Comparison of ENCODE assay signal across 16 cellular contexts in genomic region chr18:25759111-25759510, GRCh38.
"Had no signal": no experiment of that assay in that cellular context is flagged by ENCODE, and none has a peak within 500 bp of the region (broad histone marks: within the 10 kb centered on the region; RNA-seq: fewer than 3 reads in every experiment).

No MANE protein-coding gene starts in this region.

- H3K36me3 Mint-ChIP-seq: activated naive CD8-positive, alpha-beta T cell treated with anti-CD3 and anti-CD28 coated beads, Interleukin-2, amount 10 ng/mL, durations not matched to agents 7 days and 5 days; immature natural killer cell; mesothelial cell of epicardium; type B pancreatic cell had no signal

- H3K4me2 ChIP-seq: smooth muscle cell had no signal

- H3K9me3 Mint-ChIP-seq: activated CD4-positive, alpha-beta T cell treated with anti-CD3 and anti-CD28 coated beads, Interleukin-2, amount 10 ng/mL, durations not matched to agents 7 days and 5 days; activated naive CD8-positive, alpha-beta T cell treated with anti-CD3 and anti-CD28 coated beads, Interleukin-2, amount 10 ng/mL, durations not matched to agents 7 days and 5 days; activated T-helper 1 cell treated with anti-CD3 and anti-CD28 coated beads, Interleukin-12 subunit alpha, Interleukin-12 subunit beta, Interleukin-2, Interleukin-4 antibody, amounts not matched to agents 30 ng/mL and 10 ng/mL and 1 ng/mL, durations not matched to agents 14 hours and 24 hours and 36 hours; nephron progenitor cell; type B pancreatic cell had no signal

- H3K4me3 ChIP-seq: heart left ventricle, prostate gland, smooth muscle cell had no signal

- H3K27ac ChIP-seq: heart left ventricle, prostate gland had no signal

- H3K27me3 Mint-ChIP-seq: type B pancreatic cell had no signal

- H3K27ac Mint-ChIP-seq: activated CD4-positive, alpha-beta T cell treated with anti-CD3 and anti-CD28 coated beads, Interleukin-2, amount 10 ng/mL, durations not matched to agents 7 days and 5 days; activated naive CD8-positive, alpha-beta T cell treated with anti-CD3 and anti-CD28 coated beads, Interleukin-2, amount 10 ng/mL, durations not matched to agents 7 days and 5 days; activated T-helper 1 cell treated with anti-CD3 and anti-CD28 coated beads, Interleukin-12 subunit alpha, Interleukin-12 subunit beta, Interleukin-2, Interleukin-4 antibody, amounts not matched to agents 30 ng/mL and 10 ng/mL and 1 ng/mL, durations not matched to agents 14 hours and 24 hours and 36 hours; immature natural killer cell; mesothelial cell of epicardium; nephron progenitor cell; stimulated activated naive CD8-positive, alpha-beta T cell treated with anti-CD3 and anti-CD28 coated beads, Interleukin-15, Interleukin-2, amounts not matched to agents 100 ng/mL and 50 ng/mL, for 24 hours; type B pancreatic cell had no signal

- H3K4me1 Mint-ChIP-seq: activated CD4-positive, alpha-beta T cell treated with anti-CD3 and anti-CD28 coated beads, Interleukin-2, amount 10 ng/mL, durations not matched to agents 7 days and 5 days; activated naive CD8-positive, alpha-beta T cell treated with anti-CD3 and anti-CD28 coated beads, Interleukin-2, amount 10 ng/mL, durations not matched to agents 7 days and 5 days; immature natural killer cell; mesothelial cell of epicardium; nephron progenitor cell had no signal

- DNase-seq: activated CD4-positive, alpha-beta T cell treated with anti-CD3 and anti-CD28 coated beads, Interleukin-2, amount 10 ng/mL, durations not matched to agents 7 days and 5 days; activated naive CD4-positive, alpha-beta T cell; activated naive CD8-positive, alpha-beta T cell treated with anti-CD3 and anti-CD28 coated beads, Interleukin-2, amount 10 ng/mL, durations not matched to agents 7 days and 5 days; aorta; erythroblast; heart left ventricle; immature natural killer cell; nephron progenitor cell; occipital lobe; right cardiac atrium had no signal

- H3K9me3 ChIP-seq: heart left ventricle, prostate gland had no signal

- H3K4me3 Mint-ChIP-seq: activated CD4-positive, alpha-beta T cell treated with anti-CD3 and anti-CD28 coated beads, Interleukin-2, amount 10 ng/mL, durations not matched to agents 7 days and 5 days; activated naive CD8-positive, alpha-beta T cell treated with anti-CD3 and anti-CD28 coated beads, Interleukin-2, amount 10 ng/mL, durations not matched to agents 7 days and 5 days; activated T-helper 1 cell treated with anti-CD3 and anti-CD28 coated beads, Interleukin-12 subunit alpha, Interleukin-12 subunit beta, Interleukin-2, Interleukin-4 antibody, amounts not matched to agents 30 ng/mL and 10 ng/mL and 1 ng/mL, durations not matched to agents 14 hours and 24 hours and 36 hours; immature natural killer cell; mesothelial cell of epicardium; nephron progenitor cell; stimulated activated naive CD8-positive, alpha-beta T cell treated with anti-CD3 and anti-CD28 coated beads, Interleukin-15, Interleukin-2, amounts not matched to agents 100 ng/mL and 50 ng/mL, for 24 hours; type B pancreatic cell had no signal

- H3K36me3 ChIP-seq: heart left ventricle, prostate gland had no signal

- H3K4me1 ChIP-seq: heart left ventricle, prostate gland had no signal
